In genomic region chr5:170791325-170791954, GRCh38 we compare ENCODE assay signal across 9 cellular contexts. TPM values are rescaled to one million over a fixed set of nuclear protein-coding genes. Genes with fewer than 3 reads are reported as not detected.
A peak's percentile ranks its signal among the peaks of the same experiment; 100 is the strongest.
DNase-seq lines count a peak whose midpoint lies in the region; ATAC-seq and TF ChIP-seq lines count a peak whose summit lies in the region.
"Had no signal": no experiment of that assay in that cellular context is flagged by ENCODE, and none has a peak within 500 bp of the region (broad histone marks: within the 10 kb centered on the region; RNA-seq: fewer than 3 reads in every experiment).

No MANE protein-coding gene starts in this region.

- H3K9ac ChIP-seq in liver (ENCODE audit: low read depth in 1 of 2, low read length in 2 of 2), result no peak overlapping the region

- TF ChIP-seq CTCF in liver (IDR thresholded peaks at IDR 0.05; ENCODE audit: low read depth, low read length, missing input control) (peak; percentile 46), vagina (IDR thresholded peaks at IDR 0.05) (peak in 2 of 3 experiments; percentile 13 to 45)

- TF ChIP-seq RAD21 in liver (IDR thresholded peaks at IDR 0.05), result peak; percentile 78 to 85

- no peak for TF ChIP-seq POLR2A in vagina (IDR thresholded peaks at IDR 0.05)

- H3K4me3 ChIP-seq in liver (ENCODE audit: low read depth in 1 of 3, low read length in 3 of 3) (no peak overlapping the region), vagina (no peak overlapping the region)
- H3K4me3 ChIP-seq: HAP-1 had no signal

- intact Hi-C loops in vagina (cut with DNase I), result no loop called here

- H3K27me3 ChIP-seq in liver (ENCODE audit: control insufficient read depth in 4 of 4, insufficient read depth in 4 of 4, low read length in 3 of 4) (no peaks in the 10 kb centered on the region), vagina (no peaks in the 10 kb centered on the region)

- no peak for ATAC-seq in HG02623 (IDR thresholded peaks at IDR 0.05; ENCODE audit: unreplicated experiment)

- no peak overlapping the region for H3K27ac ChIP-seq in liver (ENCODE audit: low read depth in 1 of 2, low read length in 2 of 2)
- H3K27ac ChIP-seq in vagina, result no peak overlapping the region

- WGBS in liver, result 41% methylated on average over 7 of the region's 7 CpGs

- DNase-seq in 8988T, result peak; percentile 53
- peak; percentile 13 for DNase-seq in GM04504 (ENCODE audit: low read depth)
- peak; percentile 15 for DNase-seq in HS-5 (ENCODE audit: low read depth)
- peak; percentile 4 for DNase-seq in OCI-M2 (lab: John Stamatoyannopoulos, UW; ENCODE audit: unreplicated experiment)
- DNase-seq in dermis microvascular lymphatic vessel endothelial cell (ENCODE audit: low read depth in 2 of 2), result peak; percentile 71 to 80
- no peak for DNase-seq in vagina (ENCODE audit: extremely low spot score in 2 of 2)

- H3K4me1 ChIP-seq in liver (ENCODE audit: control insufficient read depth in 4 of 4, insufficient read depth in 4 of 4, low read length in 3 of 4), result no peaks in the 10 kb centered on the region
- H3K4me1 ChIP-seq in vagina, result no peaks in the 10 kb centered on the region
- H3K4me1 ChIP-seq: HAP-1 had no signal

- H3K9me3 ChIP-seq in liver (ENCODE audit: control insufficient read depth in 4 of 4, low read length in 3 of 4) (no peaks in the 10 kb centered on the region), vagina (no peaks in the 10 kb centered on the region)
- H3K9me3 ChIP-seq: HAP-1 had no signal

- no peaks in the 10 kb centered on the region for H3K36me3 ChIP-seq in liver (ENCODE audit: control insufficient read depth in 4 of 4, insufficient read depth in 3 of 4, low read depth in 1 of 4, low read length in 3 of 4)
- no peaks in the 10 kb centered on the region for H3K36me3 ChIP-seq in vagina
- H3K36me3 ChIP-seq: HAP-1 had no signal

TF ChIP-seq in liver, 16 proteins besides CTCF, POLR2A, EP300 and RAD21:
- TF ChIP-seq GABPA (IDR thresholded peaks at IDR 0.05 in 1 of 2, conservative IDR thresholded peaks at IDR 0.05 in 1 of 2) (no peak), JUND (IDR thresholded peaks at IDR 0.05) (no peak), RXRA (IDR thresholded peaks at IDR 0.05) (no peak), EGR1 (IDR thresholded peaks at IDR 0.05; ENCODE audit: low read depth in 2 of 2) (no peak), MAX (IDR thresholded peaks at IDR 0.05) (no peak), YY1 (IDR thresholded peaks at IDR 0.05) (no peak), NR2F2 (IDR thresholded peaks at IDR 0.05) (no peak), FOXA1 (IDR thresholded peaks at IDR 0.05) (no peak), ATF3 (IDR thresholded peaks at IDR 0.05) (no peak), REST (IDR thresholded peaks at IDR 0.05) (no peak), ZBTB33 (IDR thresholded peaks at IDR 0.05) (no peak), FOXA2 (IDR thresholded peaks at IDR 0.05) (no peak), HNF4G (IDR thresholded peaks at IDR 0.05) (no peak), TAF1 (conservative IDR thresholded peaks at IDR 0.05) (no peak), SP1 (IDR thresholded peaks at IDR 0.05) (no peak), HNF4A (conservative IDR thresholded peaks at IDR 0.05) (no peak)

RNA-seq across cellular contexts. Expression of gene GABRP, which starts 7.9 kb away (rescaled TPM):
- 1.1 and 1.2 TPM in 2 replicates for total RNA-seq in dermis microvascular lymphatic vessel endothelial cell
- under 1 TPM in 1 of 2 donors, not detected in 1; 0.08 TPM for total RNA-seq in liver
- polyA plus RNA-seq in liver, result under 1 TPM in 1 of 2 donors, not detected in 1; 0.17 TPM
- 20.6 TPM for total RNA-seq in vagina

Comparison
In these comparisons a context has a peak if more than half of its experiments do, and no peak if none do; other contexts are left out.
1. DNase-seq: peak in 8988T (single experiment), GM04504 (single experiment), HS-5 (single experiment), OCI-M2 (single experiment) and dermis microvascular lymphatic vessel endothelial cell (2 of 2); none in vagina (0 of 2).
2. RNA of gene GABRP, which starts 7.9 kb away (total RNA-seq): 20.6 TPM in vagina (single experiment); 1.1 to 1.2 TPM in dermis microvascular lymphatic vessel endothelial cell and 0.08 TPM in liver; every median in the first group is over 10 times any median in the second.